In the genomic region with DNA sequence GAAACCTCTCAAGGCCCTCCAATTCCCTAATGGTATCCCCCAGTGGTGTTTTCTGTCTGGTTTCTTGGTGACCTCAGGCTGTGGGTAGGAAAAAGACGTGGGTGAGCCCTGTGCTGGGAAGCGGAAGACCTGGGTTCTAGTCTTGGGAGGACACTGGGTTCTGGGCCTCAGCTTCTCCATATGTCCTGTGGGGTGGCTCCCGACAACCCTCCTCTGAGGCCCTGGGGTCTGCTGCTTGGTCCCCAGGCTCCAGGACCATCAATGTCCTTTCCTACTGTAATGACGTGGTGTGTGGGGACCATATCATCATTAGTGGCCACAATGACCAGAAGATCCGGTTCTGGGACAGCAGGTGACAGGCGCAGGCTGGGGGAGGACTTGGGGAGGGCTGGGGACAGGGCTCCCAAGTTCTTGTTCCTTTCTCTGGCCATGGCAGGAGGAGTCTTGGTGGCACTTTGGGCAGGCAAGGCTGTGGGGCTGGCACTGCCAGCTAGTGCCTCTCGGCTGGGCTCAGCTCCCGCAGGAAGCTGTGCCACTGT, we compare ENCODE assay signal across 14 cellular contexts. TPM values are rescaled to one million over a fixed set of nuclear protein-coding genes. Genes with fewer than 3 reads are reported as not detected.
A peak's percentile ranks its signal among the peaks of the same experiment; 100 is the strongest.
DNase-seq lines count a peak whose midpoint lies in the region; ATAC-seq and TF ChIP-seq lines count a peak whose summit lies in the region.
"Had no signal": no experiment of that assay in that cellular context is flagged by ENCODE, and none has a peak within 500 bp of the region (broad histone marks: within the 10 kb centered on the region; RNA-seq: fewer than 3 reads in every experiment).

No MANE protein-coding gene starts in this region.

- ATAC-seq in activated CD8-positive, alpha-beta T cell treated with anti-CD3 and anti-CD28 coated beads for 36 hours = no peak
- no peak for ATAC-seq in activated CD8-positive, alpha-beta T cell treated with anti-CD3 and anti-CD28 coated beads, Interleukin-2, amount 10 ng/mL, durations not matched to agents 7 days and 5 days
- ATAC-seq in stimulated activated effector memory CD8-positive, alpha-beta T cell treated with anti-CD3 and anti-CD28 coated beads, Interleukin-12 subunit alpha, Interleukin-12 subunit beta, amount 100 ng/mL, for 72 hours = no peak
- ATAC-seq in HG02763 (IDR thresholded peaks at IDR 0.05; ENCODE audit: unreplicated experiment) = no peak
- ATAC-seq in GM18873 (IDR thresholded peaks at IDR 0.05; ENCODE audit: low FRiP score, unreplicated experiment) = no peak
- no peak for ATAC-seq in left lobe of liver

- H3K36me3 Mint-ChIP-seq in activated CD8-positive, alpha-beta T cell treated with anti-CD3 and anti-CD28 coated beads for 36 hours (ENCODE audit: low read depth) = peaks cover 16% of the 10 kb centered on the region
- H3K36me3 Mint-ChIP-seq in activated CD8-positive, alpha-beta T cell treated with anti-CD3 and anti-CD28 coated beads, Interleukin-2, amount 10 ng/mL, durations not matched to agents 7 days and 5 days (ENCODE audit: low read depth) = peaks cover 60% of the 10 kb centered on the region
- peaks cover 18% of the 10 kb centered on the region for H3K36me3 Mint-ChIP-seq in endothelial cell (ENCODE audit: low read depth, unreplicated experiment)
- peaks cover 93% of the 10 kb centered on the region for H3K36me3 Mint-ChIP-seq in stimulated activated effector memory CD8-positive, alpha-beta T cell treated with anti-CD3 and anti-CD28 coated beads, Interleukin-12 subunit alpha, Interleukin-12 subunit beta, amount 100 ng/mL, for 72 hours

- H3K9me3 Mint-ChIP-seq in activated CD8-positive, alpha-beta T cell treated with anti-CD3 and anti-CD28 coated beads for 36 hours = no peaks in the 10 kb centered on the region
- H3K9me3 Mint-ChIP-seq in activated CD8-positive, alpha-beta T cell treated with anti-CD3 and anti-CD28 coated beads, Interleukin-2, amount 10 ng/mL, durations not matched to agents 7 days and 5 days (ENCODE audit: insufficient read depth) = no peaks in the 10 kb centered on the region
- no peaks in the 10 kb centered on the region for H3K9me3 Mint-ChIP-seq in endothelial cell (ENCODE audit: unreplicated experiment)
- no peaks in the 10 kb centered on the region for H3K9me3 Mint-ChIP-seq in stimulated activated effector memory CD8-positive, alpha-beta T cell treated with anti-CD3 and anti-CD28 coated beads, Interleukin-12 subunit alpha, Interleukin-12 subunit beta, amount 100 ng/mL, for 72 hours

- H3K4me1 Mint-ChIP-seq in activated CD8-positive, alpha-beta T cell treated with anti-CD3 and anti-CD28 coated beads for 36 hours (ENCODE audit: low read depth) = peaks cover 8% of the 10 kb centered on the region
- H3K4me1 Mint-ChIP-seq in activated CD8-positive, alpha-beta T cell treated with anti-CD3 and anti-CD28 coated beads, Interleukin-2, amount 10 ng/mL, durations not matched to agents 7 days and 5 days (ENCODE audit: low read depth) = peaks cover 26% of the 10 kb centered on the region
- H3K4me1 Mint-ChIP-seq in endothelial cell (ENCODE audit: unreplicated experiment) = peaks cover 3% of the 10 kb centered on the region
- H3K4me1 Mint-ChIP-seq in stimulated activated effector memory CD8-positive, alpha-beta T cell treated with anti-CD3 and anti-CD28 coated beads, Interleukin-12 subunit alpha, Interleukin-12 subunit beta, amount 100 ng/mL, for 72 hours = peaks cover 48% of the 10 kb centered on the region

- DNase-seq in activated CD8-positive, alpha-beta T cell treated with anti-CD3 and anti-CD28 coated beads for 36 hours = no peak
- no peak for DNase-seq in activated CD8-positive, alpha-beta T cell treated with anti-CD3 and anti-CD28 coated beads, Interleukin-2, amount 10 ng/mL, durations not matched to agents 7 days and 5 days
- DNase-seq in endothelial cell (ENCODE audit: low spot score) = no peak
- DNase-seq in stimulated activated effector memory CD8-positive, alpha-beta T cell treated with anti-CD3 and anti-CD28 coated beads, Interleukin-12 subunit alpha, Interleukin-12 subunit beta, amount 100 ng/mL, for 72 hours (ENCODE audit: low spot score in 2 of 2) = no peak
- DNase-seq in left lobe of liver (ENCODE audit: low spot score) = no peak
- DNase-seq: anterior cingulate cortex, HCEC 1CT, NCI-H2107, NCI-H69, nucleus accumbens, SW 1271 had no signal

- POLR2A ChIA-PET in activated CD8-positive, alpha-beta T cell treated with anti-CD3 and anti-CD28 coated beads for 36 hours (lab: Charles Lee) = interaction anchor here (0.6 to 7.3 kb wide), 3 partner anchors 9 to 304 kb away, joined by 3 to 37 read pairs (median 6); a partner anchor contains a TSS
- POLR2A ChIA-PET in activated CD8-positive, alpha-beta T cell treated with anti-CD3 and anti-CD28 coated beads, Interleukin-2, amount 10 ng/mL, durations not matched to agents 7 days and 5 days (lab: Charles Lee) = interaction anchor here (0.5 to 1.3 kb wide), 2 partner anchors 12 to 25 kb away, joined by 3 to 6 read pairs; no protein-coding TSS in a partner anchor

- CTCF ChIA-PET in activated CD8-positive, alpha-beta T cell treated with anti-CD3 and anti-CD28 coated beads for 36 hours (lab: Charles Lee) = interaction anchor here (2.3 kb wide), 1 partner anchor 102 kb away, joined by 11 read pairs; no protein-coding TSS in a partner anchor
- CTCF ChIA-PET in activated CD8-positive, alpha-beta T cell treated with anti-CD3 and anti-CD28 coated beads, Interleukin-2, amount 10 ng/mL, durations not matched to agents 7 days and 5 days (lab: Charles Lee) = interaction anchor here (1.1 to 2.0 kb wide), 6 partner anchors 12 to 351 kb away, joined by 3 to 12 read pairs (median 8); a partner anchor contains a TSS

- H3K27me3 Mint-ChIP-seq in activated CD8-positive, alpha-beta T cell treated with anti-CD3 and anti-CD28 coated beads for 36 hours = no peaks in the 10 kb centered on the region
- no peaks in the 10 kb centered on the region for H3K27me3 Mint-ChIP-seq in activated CD8-positive, alpha-beta T cell treated with anti-CD3 and anti-CD28 coated beads, Interleukin-2, amount 10 ng/mL, durations not matched to agents 7 days and 5 days (ENCODE audit: low read depth)
- peaks cover 24% of the 10 kb centered on the region for H3K27me3 Mint-ChIP-seq in endothelial cell (ENCODE audit: unreplicated experiment)

- intact Hi-C loops in activated CD8-positive, alpha-beta T cell treated with anti-CD3 and anti-CD28 coated beads for 36 hours (cut with micrococcal nuclease) = no loop called here

- no peak overlapping the region for H3K4me3 Mint-ChIP-seq in activated CD8-positive, alpha-beta T cell treated with anti-CD3 and anti-CD28 coated beads for 36 hours
- H3K4me3 Mint-ChIP-seq in activated CD8-positive, alpha-beta T cell treated with anti-CD3 and anti-CD28 coated beads, Interleukin-2, amount 10 ng/mL, durations not matched to agents 7 days and 5 days = no peak overlapping the region
- peak overlapping the region; percentile 47 for H3K4me3 Mint-ChIP-seq in endothelial cell (ENCODE audit: unreplicated experiment)
- peak overlapping the region; percentile 43 for H3K4me3 Mint-ChIP-seq in stimulated activated effector memory CD8-positive, alpha-beta T cell treated with anti-CD3 and anti-CD28 coated beads, Interleukin-12 subunit alpha, Interleukin-12 subunit beta, amount 100 ng/mL, for 72 hours

- H3K27ac Mint-ChIP-seq in activated CD8-positive, alpha-beta T cell treated with anti-CD3 and anti-CD28 coated beads for 36 hours = peak overlapping the region; percentile 69
- no peak overlapping the region for H3K27ac Mint-ChIP-seq in activated CD8-positive, alpha-beta T cell treated with anti-CD3 and anti-CD28 coated beads, Interleukin-2, amount 10 ng/mL, durations not matched to agents 7 days and 5 days
- no peak overlapping the region for H3K27ac Mint-ChIP-seq in endothelial cell (ENCODE audit: unreplicated experiment)
- H3K27ac Mint-ChIP-seq in stimulated activated effector memory CD8-positive, alpha-beta T cell treated with anti-CD3 and anti-CD28 coated beads, Interleukin-12 subunit alpha, Interleukin-12 subunit beta, amount 100 ng/mL, for 72 hours = peak overlapping the region; percentile 86

- TF ChIP-seq CTCF in activated CD8-positive, alpha-beta T cell treated with anti-CD3 and anti-CD28 coated beads for 36 hours (IDR thresholded peaks at IDR 0.05) = no peak
- no peak for TF ChIP-seq CTCF in endothelial cell (IDR thresholded peaks at IDR 0.05; ENCODE audit: unreplicated experiment)

- 0 out of 2 replicates have a peak, but pooled peaks have one; percentile 3 for TF ChIP-seq POLR2A in Raji (IDR thresholded peaks at IDR 0.05; ENCODE audit: insufficient read depth, low read depth, low read length)

RNA-seq across cellular contexts. Expression of a gene that starts 12.8 kb away (rescaled TPM):
- total RNA-seq in activated CD8-positive, alpha-beta T cell treated with anti-CD3 and anti-CD28 coated beads for 36 hours = 10 to 100 TPM; 70.8 to 71.4 TPM
- 100 to 1,000 TPM; 104 to 105 TPM for total RNA-seq in activated CD8-positive, alpha-beta T cell treated with anti-CD3 and anti-CD28 coated beads, Interleukin-2, amount 10 ng/mL, durations not matched to agents 7 days and 5 days
- total RNA-seq in endothelial cell (ENCODE audit: unreplicated experiment) = 51.0 TPM
- 23.4 TPM for total RNA-seq in left lobe of liver

RNA-seq across cellular contexts. Expression of a gene that starts 33.2 kb away (rescaled TPM):
- total RNA-seq in activated CD8-positive, alpha-beta T cell treated with anti-CD3 and anti-CD28 coated beads for 36 hours = 1 to 10 TPM; 8.1 to 8.6 TPM
- 1 to 10 TPM; 4.0 to 4.5 TPM for total RNA-seq in activated CD8-positive, alpha-beta T cell treated with anti-CD3 and anti-CD28 coated beads, Interleukin-2, amount 10 ng/mL, durations not matched to agents 7 days and 5 days
- total RNA-seq in endothelial cell (ENCODE audit: unreplicated experiment) = 13.4 TPM
- total RNA-seq in left lobe of liver = 493 TPM

Comparison
In these comparisons a context has a peak if more than half of its experiments do, and no peak if none do; other contexts are left out.
1. H3K27ac Mint-ChIP-seq: peak in activated CD8-positive, alpha-beta T cell treated with anti-CD3 and anti-CD28 coated beads for 36 hours (single experiment) and stimulated activated effector memory CD8-positive, alpha-beta T cell treated with anti-CD3 and anti-CD28 coated beads, Interleukin-12 subunit alpha, Interleukin-12 subunit beta, amount 100 ng/mL, for 72 hours (single experiment); none in activated CD8-positive, alpha-beta T cell treated with anti-CD3 and anti-CD28 coated beads, Interleukin-2, amount 10 ng/mL, durations not matched to agents 7 days and 5 days (single experiment) and endothelial cell (single experiment).
2. H3K4me3 Mint-ChIP-seq: peak in endothelial cell (single experiment) and stimulated activated effector memory CD8-positive, alpha-beta T cell treated with anti-CD3 and anti-CD28 coated beads, Interleukin-12 subunit alpha, Interleukin-12 subunit beta, amount 100 ng/mL, for 72 hours (single experiment); none in activated CD8-positive, alpha-beta T cell treated with anti-CD3 and anti-CD28 coated beads for 36 hours (single experiment) and activated CD8-positive, alpha-beta T cell treated with anti-CD3 and anti-CD28 coated beads, Interleukin-2, amount 10 ng/mL, durations not matched to agents 7 days and 5 days (single experiment).
3. RNA of a gene that starts 33.2 kb away (total RNA-seq): 493 TPM in left lobe of liver (single experiment); 13.4 TPM in endothelial cell (single experiment), 8.1 to 8.6 TPM in activated CD8-positive, alpha-beta T cell treated with anti-CD3 and anti-CD28 coated beads for 36 hours and 4.0 to 4.5 TPM in activated CD8-positive, alpha-beta T cell treated with anti-CD3 and anti-CD28 coated beads, Interleukin-2, amount 10 ng/mL, durations not matched to agents 7 days and 5 days; every median in the first group is over 10 times any median in the second.